ENCODE assay signal across 8 cellular contexts in the genomic region with DNA sequence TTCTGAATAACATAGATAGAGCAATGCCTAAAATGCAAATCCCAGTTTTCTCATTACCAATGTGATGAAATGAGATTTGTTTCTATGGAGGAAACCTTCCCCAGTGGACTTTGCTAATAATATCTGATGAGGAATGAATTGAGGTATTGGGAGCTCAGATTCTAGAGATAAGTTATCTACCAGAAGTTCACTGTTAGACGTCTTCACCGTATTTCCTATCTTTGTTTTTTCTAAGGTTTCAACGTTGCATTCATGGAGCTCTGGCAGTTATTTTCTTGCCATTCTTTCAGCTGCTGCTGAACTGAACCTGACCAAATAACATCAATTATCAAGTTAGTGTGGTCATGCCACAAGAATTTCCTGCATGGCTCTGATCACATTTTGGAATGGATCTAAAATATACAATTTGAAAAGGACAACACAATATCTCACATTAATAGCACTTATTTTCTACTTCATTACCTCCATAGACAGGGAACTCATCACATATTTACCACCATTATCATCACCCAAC.
"Had no signal": no experiment of that assay in that cellular context is flagged by ENCODE, and none has a peak within 500 bp of the region (broad histone marks: within the 10 kb centered on the region; RNA-seq: fewer than 3 reads in every experiment).

No MANE protein-coding gene starts in this region.

- H3K4me3 ChIP-seq: GM23338, K562 had no signal

- H2AFZ ChIP-seq: GM23338 had no signal

- DNase-seq: H9, HCEC 1CT, IMR-90 had no signal

- ATAC-seq: GM23338, K562 had no signal

- H3K4me2 ChIP-seq: GM23338 had no signal

- FAIRE-seq: H1, H54, HTR-8/SVneo, K562 had no signal
